1 cellular context compared by ENCODE assay signal in the genomic region with DNA sequence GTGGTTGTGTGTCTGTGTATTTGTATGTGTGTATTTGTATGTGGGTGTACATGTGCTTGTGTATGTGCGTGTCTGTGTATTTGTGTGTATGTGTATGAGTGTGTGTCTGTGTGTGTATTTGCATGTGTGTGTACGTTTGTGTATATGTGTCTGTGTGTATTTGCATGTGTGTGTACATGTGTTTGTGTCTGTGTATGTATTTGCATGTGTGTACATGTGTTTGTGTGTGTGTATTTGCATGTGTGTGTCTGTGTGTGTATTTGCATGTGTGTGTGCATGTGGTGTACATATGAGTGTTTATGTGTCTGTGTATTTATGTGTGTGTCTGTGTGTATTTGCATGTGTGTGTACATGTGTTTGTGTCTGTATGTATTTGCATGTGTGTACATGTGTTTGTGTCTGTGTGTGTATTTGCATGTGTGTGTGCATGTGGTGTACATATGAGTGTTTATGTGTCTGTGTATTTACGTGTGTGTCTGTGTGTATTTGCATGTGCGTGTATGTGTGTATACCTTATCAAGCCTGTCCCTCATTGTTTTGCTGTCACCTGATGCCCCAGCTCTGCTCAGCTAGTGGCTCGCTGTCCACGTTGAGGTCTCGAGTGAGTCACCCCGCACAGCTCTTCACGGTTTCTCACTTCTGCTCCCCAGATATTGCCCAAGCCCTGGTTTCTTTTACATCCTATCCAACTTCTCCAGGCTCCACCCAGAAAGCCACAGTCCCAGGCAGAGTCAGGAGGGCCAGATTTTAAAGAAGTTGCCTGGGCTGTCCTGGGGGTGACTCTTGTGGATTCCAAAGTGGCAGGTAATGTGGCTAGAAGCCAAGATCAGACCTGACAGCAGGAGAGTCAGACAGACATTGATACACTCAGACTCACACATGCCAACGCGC.
TF ChIP-seq lines count a peak whose summit lies in the region.

No MANE protein-coding gene starts in this region.

TF ChIP-seq in HepG2, 621 proteins besides CTCF, POLR2A, EP300 and RAD21 (continued from another document):
- TF ChIP-seq, protein P1, sequence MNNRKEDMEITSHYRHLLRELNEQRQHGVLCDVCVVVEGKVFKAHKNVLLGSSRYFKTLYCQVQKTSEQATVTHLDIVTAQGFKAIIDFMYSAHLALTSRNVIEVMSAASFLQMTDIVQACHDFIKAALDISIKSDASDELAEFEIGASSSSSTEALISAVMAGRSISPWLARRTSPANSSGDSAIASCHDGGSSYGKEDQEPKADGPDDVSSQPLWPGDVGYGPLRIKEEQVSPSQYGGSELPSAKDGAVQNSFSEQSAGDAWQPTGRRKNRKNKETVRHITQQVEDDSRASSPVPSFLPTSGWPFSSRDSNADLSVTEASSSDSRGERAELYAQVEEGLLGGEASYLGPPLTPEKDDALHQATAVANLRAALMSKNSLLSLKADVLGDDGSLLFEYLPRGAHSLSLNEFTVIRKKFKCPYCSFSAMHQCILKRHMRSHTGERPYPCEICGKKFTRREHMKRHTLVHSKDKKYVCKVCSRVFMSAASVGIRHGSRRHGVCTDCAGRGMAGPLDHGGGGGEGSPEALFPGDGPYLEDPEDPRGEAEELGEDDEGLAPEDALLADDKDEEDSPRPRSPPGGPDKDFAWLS (CRISPR knock-in tag; IDR thresholded peaks at IDR 0.05; ENCODE audit: borderline replicate concordance), result no peak
- TF ChIP-seq ASH2L (IDR thresholded peaks at IDR 0.05; ENCODE audit: insufficient read length, low read depth, low read length) (no peak), ARID2 (CRISPR knock-in tag; IDR thresholded peaks at IDR 0.05; ENCODE audit: borderline replicate concordance) (no peak), SNRNP70 (IDR thresholded peaks at IDR 0.05; ENCODE audit: low read depth, low read length) (no peak), ZNF761 (CRISPR knock-in tag; conservative IDR thresholded peaks at IDR 0.05) (no peak), ZMYM2 (CRISPR knock-in tag; IDR thresholded peaks at IDR 0.05) (no peak), RBFOX2 (IDR thresholded peaks at IDR 0.05; ENCODE audit: low read depth, low read length) (no peak), SSRP1 (CRISPR knock-in tag; IDR thresholded peaks at IDR 0.05) (no peak), ZNF383 (CRISPR knock-in tag; IDR thresholded peaks at IDR 0.05; ENCODE audit: borderline replicate concordance) (no peak), ZNF20 (CRISPR knock-in tag; IDR thresholded peaks at IDR 0.05) (no peak), MTF1 (CRISPR knock-in tag; IDR thresholded peaks at IDR 0.05) (no peak), CHD4 (IDR thresholded peaks at IDR 0.05; ENCODE audit: borderline replicate concordance, low read length) (no peak), NONO (IDR thresholded peaks at IDR 0.05) (0 out of 2 replicates have a peak, but pooled peaks have one; percentile 3), NONO (CRISPR knock-in tag; conservative IDR thresholded peaks at IDR 0.05) (no peak), ZNF33A (CRISPR knock-in tag; IDR thresholded peaks at IDR 0.05; ENCODE audit: borderline replicate concordance) (no peak), HMG20A (CRISPR knock-in tag; IDR thresholded peaks at IDR 0.05; ENCODE audit: borderline replicate concordance) (no peak), GATAD2A (CRISPR knock-in tag; IDR thresholded peaks at IDR 0.05) (no peak), ZEB1 (IDR thresholded peaks at IDR 0.05; ENCODE audit: insufficient replicate concordance, low read depth) (no peak), IKZF1 (IDR thresholded peaks at IDR 0.05) (peak; percentile 38; the same call in 1 of the 2 replicates), ZKSCAN1 (IDR thresholded peaks at IDR 0.05; ENCODE audit: low read length) (no peak), ZSCAN21 (CRISPR knock-in tag; IDR thresholded peaks at IDR 0.05; ENCODE audit: borderline replicate concordance) (no peak), GATA4 (IDR thresholded peaks at IDR 0.05; ENCODE audit: borderline replicate concordance, low read depth) (no peak), FOXK1 (CRISPR knock-in tag; IDR thresholded peaks at IDR 0.05; ENCODE audit: borderline replicate concordance, low read depth) (no peak), ZNF674 (CRISPR knock-in tag; IDR thresholded peaks at IDR 0.05; ENCODE audit: low read depth) (no peak), HNF4G (IDR thresholded peaks at IDR 0.05; ENCODE audit: borderline replicate concordance, low read depth, low read length) (no peak), HNF4G (CRISPR knock-in tag; IDR thresholded peaks at IDR 0.05; ENCODE audit: borderline replicate concordance, low read depth) (no peak), TOPORS (CRISPR knock-in tag; IDR thresholded peaks at IDR 0.05) (no peak)
- TF ChIP-seq, protein P2, sequence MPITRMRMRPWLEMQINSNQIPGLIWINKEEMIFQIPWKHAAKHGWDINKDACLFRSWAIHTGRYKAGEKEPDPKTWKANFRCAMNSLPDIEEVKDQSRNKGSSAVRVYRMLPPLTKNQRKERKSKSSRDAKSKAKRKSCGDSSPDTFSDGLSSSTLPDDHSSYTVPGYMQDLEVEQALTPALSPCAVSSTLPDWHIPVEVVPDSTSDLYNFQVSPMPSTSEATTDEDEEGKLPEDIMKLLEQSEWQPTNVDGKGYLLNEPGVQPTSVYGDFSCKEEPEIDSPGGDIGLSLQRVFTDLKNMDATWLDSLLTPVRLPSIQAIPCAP (CRISPR knock-in tag; IDR thresholded peaks at IDR 0.05; ENCODE audit: low read depth), result no peak
- TF ChIP-seq, protein P3, sequence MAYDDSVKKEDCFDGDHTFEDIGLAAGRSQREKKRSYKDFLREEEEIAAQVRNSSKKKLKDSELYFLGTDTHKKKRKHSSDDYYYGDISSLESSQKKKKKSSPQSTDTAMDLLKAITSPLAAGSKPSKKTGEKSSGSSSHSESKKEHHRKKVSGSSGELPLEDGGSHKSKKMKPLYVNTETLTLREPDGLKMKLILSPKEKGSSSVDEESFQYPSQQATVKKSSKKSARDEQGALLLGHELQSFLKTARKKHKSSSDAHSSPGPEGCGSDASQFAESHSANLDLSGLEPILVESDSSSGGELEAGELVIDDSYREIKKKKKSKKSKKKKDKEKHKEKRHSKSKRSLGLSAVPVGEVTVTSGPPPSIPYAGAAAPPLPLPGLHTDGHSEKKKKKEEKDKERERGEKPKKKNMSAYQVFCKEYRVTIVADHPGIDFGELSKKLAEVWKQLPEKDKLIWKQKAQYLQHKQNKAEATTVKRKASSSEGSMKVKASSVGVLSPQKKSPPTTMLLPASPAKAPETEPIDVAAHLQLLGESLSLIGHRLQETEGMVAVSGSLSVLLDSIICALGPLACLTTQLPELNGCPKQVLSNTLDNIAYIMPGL (CRISPR knock-in tag; IDR thresholded peaks at IDR 0.05; ENCODE audit: borderline replicate concordance in 1 of 2, low read depth in 1 of 2), result no peak
- TF ChIP-seq, protein P4, sequence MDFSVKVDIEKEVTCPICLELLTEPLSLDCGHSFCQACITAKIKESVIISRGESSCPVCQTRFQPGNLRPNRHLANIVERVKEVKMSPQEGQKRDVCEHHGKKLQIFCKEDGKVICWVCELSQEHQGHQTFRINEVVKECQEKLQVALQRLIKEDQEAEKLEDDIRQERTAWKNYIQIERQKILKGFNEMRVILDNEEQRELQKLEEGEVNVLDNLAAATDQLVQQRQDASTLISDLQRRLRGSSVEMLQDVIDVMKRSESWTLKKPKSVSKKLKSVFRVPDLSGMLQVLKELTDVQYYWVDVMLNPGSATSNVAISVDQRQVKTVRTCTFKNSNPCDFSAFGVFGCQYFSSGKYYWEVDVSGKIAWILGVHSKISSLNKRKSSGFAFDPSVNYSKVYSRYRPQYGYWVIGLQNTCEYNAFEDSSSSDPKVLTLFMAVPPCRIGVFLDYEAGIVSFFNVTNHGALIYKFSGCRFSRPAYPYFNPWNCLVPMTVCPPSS (IDR thresholded peaks at IDR 0.05), result 0 out of 2 replicates have a peak, but pooled peaks have one; percentile 34
- TF ChIP-seq, protein P5, sequence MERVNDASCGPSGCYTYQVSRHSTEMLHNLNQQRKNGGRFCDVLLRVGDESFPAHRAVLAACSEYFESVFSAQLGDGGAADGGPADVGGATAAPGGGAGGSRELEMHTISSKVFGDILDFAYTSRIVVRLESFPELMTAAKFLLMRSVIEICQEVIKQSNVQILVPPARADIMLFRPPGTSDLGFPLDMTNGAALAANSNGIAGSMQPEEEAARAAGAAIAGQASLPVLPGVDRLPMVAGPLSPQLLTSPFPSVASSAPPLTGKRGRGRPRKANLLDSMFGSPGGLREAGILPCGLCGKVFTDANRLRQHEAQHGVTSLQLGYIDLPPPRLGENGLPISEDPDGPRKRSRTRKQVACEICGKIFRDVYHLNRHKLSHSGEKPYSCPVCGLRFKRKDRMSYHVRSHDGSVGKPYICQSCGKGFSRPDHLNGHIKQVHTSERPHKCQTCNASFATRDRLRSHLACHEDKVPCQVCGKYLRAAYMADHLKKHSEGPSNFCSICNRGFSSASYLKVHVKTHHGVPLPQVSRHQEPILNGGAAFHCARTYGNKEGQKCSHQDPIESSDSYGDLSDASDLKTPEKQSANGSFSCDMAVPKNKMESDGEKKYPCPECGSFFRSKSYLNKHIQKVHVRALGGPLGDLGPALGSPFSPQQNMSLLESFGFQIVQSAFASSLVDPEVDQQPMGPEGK (CRISPR knock-in tag; IDR thresholded peaks at IDR 0.05), result no peak
- TF ChIP-seq, protein P6, sequence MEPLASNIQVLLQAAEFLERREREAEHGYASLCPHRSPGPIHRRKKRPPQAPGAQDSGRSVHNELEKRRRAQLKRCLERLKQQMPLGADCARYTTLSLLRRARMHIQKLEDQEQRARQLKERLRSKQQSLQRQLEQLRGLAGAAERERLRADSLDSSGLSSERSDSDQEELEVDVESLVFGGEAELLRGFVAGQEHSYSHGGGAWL (CRISPR knock-in tag; IDR thresholded peaks at IDR 0.05), result no peak
- TF ChIP-seq, protein P7, sequence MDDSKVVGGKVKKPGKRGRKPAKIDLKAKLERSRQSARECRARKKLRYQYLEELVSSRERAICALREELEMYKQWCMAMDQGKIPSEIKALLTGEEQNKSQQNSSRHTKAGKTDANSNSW (CRISPR knock-in tag; IDR thresholded peaks at IDR 0.05; ENCODE audit: borderline replicate concordance), result no peak
- TF ChIP-seq, protein P8, sequence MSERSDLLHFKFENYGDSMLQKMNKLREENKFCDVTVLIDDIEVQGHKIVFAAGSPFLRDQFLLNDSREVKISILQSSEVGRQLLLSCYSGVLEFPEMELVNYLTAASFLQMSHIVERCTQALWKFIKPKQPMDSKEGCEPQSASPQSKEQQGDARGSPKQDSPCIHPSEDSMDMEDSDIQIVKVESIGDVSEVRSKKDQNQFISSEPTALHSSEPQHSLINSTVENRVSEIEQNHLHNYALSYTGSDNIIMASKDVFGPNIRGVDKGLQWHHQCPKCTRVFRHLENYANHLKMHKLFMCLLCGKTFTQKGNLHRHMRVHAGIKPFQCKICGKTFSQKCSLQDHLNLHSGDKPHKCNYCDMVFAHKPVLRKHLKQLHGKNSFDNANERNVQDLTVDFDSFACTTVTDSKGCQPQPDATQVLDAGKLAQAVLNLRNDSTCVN (CRISPR knock-in tag; IDR thresholded peaks at IDR 0.05; ENCODE audit: borderline replicate concordance), result no peak
- TF ChIP-seq, protein P9, sequence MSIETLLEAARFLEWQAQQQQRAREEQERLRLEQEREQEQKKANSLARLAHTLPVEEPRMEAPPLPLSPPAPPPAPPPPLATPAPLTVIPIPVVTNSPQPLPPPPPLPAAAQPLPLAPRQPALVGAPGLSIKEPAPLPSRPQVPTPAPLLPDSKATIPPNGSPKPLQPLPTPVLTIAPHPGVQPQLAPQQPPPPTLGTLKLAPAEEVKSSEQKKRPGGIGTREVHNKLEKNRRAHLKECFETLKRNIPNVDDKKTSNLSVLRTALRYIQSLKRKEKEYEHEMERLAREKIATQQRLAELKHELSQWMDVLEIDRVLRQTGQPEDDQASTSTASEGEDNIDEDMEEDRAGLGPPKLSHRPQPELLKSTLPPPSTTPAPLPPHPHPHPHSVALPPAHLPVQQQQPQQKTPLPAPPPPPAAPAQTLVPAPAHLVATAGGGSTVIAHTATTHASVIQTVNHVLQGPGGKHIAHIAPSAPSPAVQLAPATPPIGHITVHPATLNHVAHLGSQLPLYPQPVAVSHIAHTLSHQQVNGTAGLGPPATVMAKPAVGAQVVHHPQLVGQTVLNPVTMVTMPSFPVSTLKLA (IDR thresholded peaks at IDR 0.05), result peak; percentile 97
- TF ChIP-seq, protein P10, sequence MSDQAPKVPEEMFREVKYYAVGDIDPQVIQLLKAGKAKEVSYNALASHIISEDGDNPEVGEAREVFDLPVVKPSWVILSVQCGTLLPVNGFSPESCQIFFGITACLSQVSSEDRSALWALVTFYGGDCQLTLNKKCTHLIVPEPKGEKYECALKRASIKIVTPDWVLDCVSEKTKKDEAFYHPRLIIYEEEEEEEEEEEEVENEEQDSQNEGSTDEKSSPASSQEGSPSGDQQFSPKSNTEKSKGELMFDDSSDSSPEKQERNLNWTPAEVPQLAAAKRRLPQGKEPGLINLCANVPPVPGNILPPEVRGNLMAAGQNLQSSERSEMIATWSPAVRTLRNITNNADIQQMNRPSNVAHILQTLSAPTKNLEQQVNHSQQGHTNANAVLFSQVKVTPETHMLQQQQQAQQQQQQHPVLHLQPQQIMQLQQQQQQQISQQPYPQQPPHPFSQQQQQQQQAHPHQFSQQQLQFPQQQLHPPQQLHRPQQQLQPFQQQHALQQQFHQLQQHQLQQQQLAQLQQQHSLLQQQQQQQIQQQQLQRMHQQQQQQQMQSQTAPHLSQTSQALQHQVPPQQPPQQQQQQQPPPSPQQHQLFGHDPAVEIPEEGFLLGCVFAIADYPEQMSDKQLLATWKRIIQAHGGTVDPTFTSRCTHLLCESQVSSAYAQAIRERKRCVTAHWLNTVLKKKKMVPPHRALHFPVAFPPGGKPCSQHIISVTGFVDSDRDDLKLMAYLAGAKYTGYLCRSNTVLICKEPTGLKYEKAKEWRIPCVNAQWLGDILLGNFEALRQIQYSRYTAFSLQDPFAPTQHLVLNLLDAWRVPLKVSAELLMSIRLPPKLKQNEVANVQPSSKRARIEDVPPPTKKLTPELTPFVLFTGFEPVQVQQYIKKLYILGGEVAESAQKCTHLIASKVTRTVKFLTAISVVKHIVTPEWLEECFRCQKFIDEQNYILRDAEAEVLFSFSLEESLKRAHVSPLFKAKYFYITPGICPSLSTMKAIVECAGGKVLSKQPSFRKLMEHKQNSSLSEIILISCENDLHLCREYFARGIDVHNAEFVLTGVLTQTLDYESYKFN (CRISPR knock-in tag; conservative IDR thresholded peaks at IDR 0.05), result no peak
TF ChIP-seq in HepG2: peak in this region for 9.
